8 cellular contexts compared by ENCODE assay signal in genomic region chr4:109434007-109434792, GRCh38. TPM values are rescaled to one million over a fixed set of nuclear protein-coding genes. Genes with fewer than 3 reads are reported as not detected.
DNase-seq lines count a peak whose midpoint lies in the region; ATAC-seq and TF ChIP-seq lines count a peak whose summit lies in the region.

No MANE protein-coding gene starts in this region.

- no peak for DNase-seq in GM12864 (ENCODE audit: low read depth)
- peak; percentile 69 for DNase-seq in Karpas-422
- DNase-seq in activated T-cell treated with anti-CD3 and anti-CD28 coated beads, Interleukin-2, amount 50 U/mL, for 24 hours, result peak; percentile 56
- peak; percentile 4 for DNase-seq in fibroblast of gingiva (ENCODE audit: low read depth)
- DNase-seq in naive B cell, result peak; percentile 27
- DNase-seq in vagina (ENCODE audit: extremely low spot score in 2 of 2), result no peak
- DNase-seq in dedifferentiated amniotic fluid mesenchymal stem cell (ENCODE audit: extremely low spot score), result no peak

- H3K27me3 ChIP-seq in Karpas-422 (ENCODE audit: low read length) (no peaks in the 10 kb centered on the region), vagina (no peaks in the 10 kb centered on the region)

- H3K9me2 ChIP-seq in Karpas-422 (replicated peaks; ENCODE audit: insufficient read depth, low read length), result no peaks in the 10 kb centered on the region

- H3K27me3 Mint-ChIP-seq in activated T-cell treated with anti-CD3 and anti-CD28 coated beads, Interleukin-2, amount 50 U/mL, for 24 hours, result no peaks in the 10 kb centered on the region
- H3K27me3 Mint-ChIP-seq in naive B cell, result no peaks in the 10 kb centered on the region

- no peaks in the 10 kb centered on the region for H3K9me3 Mint-ChIP-seq in activated T-cell treated with anti-CD3 and anti-CD28 coated beads, Interleukin-2, amount 50 U/mL, for 24 hours
- H3K9me3 Mint-ChIP-seq in naive B cell, result no peaks in the 10 kb centered on the region

- TF ChIP-seq CTCF in GM12864 (IDR thresholded peaks at IDR 0.05; ENCODE audit: low read depth, low read length, missing control alignments), result no peak
- no peak for TF ChIP-seq CTCF in vagina (IDR thresholded peaks at IDR 0.05)

- no peaks in the 10 kb centered on the region for H3K36me3 ChIP-seq in Karpas-422 (ENCODE audit: insufficient read depth, low read length)
- no peaks in the 10 kb centered on the region for H3K36me3 ChIP-seq in vagina

- TF ChIP-seq POLR2A in vagina (IDR thresholded peaks at IDR 0.05), result no peak

- ATAC-seq in GM21825 (IDR thresholded peaks at IDR 0.05; ENCODE audit: unreplicated experiment), result peak; percentile 38
- peak; percentile 34 to 35 for ATAC-seq in naive B cell (ENCODE audit: low read depth in 2 of 2)

- H3K9ac ChIP-seq in Karpas-422 (ENCODE audit: low read length), result peak overlapping the region; percentile 83

- peak overlapping the region; percentile 87 for H3K4me2 ChIP-seq in Karpas-422 (ENCODE audit: low read depth, low read length, poor library complexity, severe bottlenecking)

- peak overlapping the region; percentile 68 for H3K27ac Mint-ChIP-seq in activated T-cell treated with anti-CD3 and anti-CD28 coated beads, Interleukin-2, amount 50 U/mL, for 24 hours
- H3K27ac Mint-ChIP-seq in naive B cell, result peak overlapping the region in 5 of 6 donors; percentile 82 to 95 (median 93)

- peaks cover 54% of the 10 kb centered on the region for H3K4me1 ChIP-seq in Karpas-422 (ENCODE audit: low read length)
- H3K4me1 ChIP-seq in vagina, result peaks cover 56% of the 10 kb centered on the region

- H3K27ac ChIP-seq in Karpas-422 (ENCODE audit: low read length) (peak overlapping the region; percentile 49), vagina (peak overlapping the region; percentile 96)

- H3K79me2 ChIP-seq in Karpas-422 (ENCODE audit: low read length), result peaks cover 60% of the 10 kb centered on the region

- peak overlapping the region; percentile 97 for H3K4me3 ChIP-seq in GM12864 (ENCODE audit: low read depth, low read length)
- H3K4me3 ChIP-seq in Karpas-422 (ENCODE audit: low read length), result peak overlapping the region; percentile 86
- peak overlapping the region; percentile 87 to 96 for H3K4me3 ChIP-seq in vagina

- peaks cover 73% of the 10 kb centered on the region for H3K4me1 Mint-ChIP-seq in activated T-cell treated with anti-CD3 and anti-CD28 coated beads, Interleukin-2, amount 50 U/mL, for 24 hours (ENCODE audit: low read depth)
- peaks cover 35 to 57% (median 41%) of the 10 kb centered on the region in 3 donors for H3K4me1 Mint-ChIP-seq in naive B cell

- no peaks in the 10 kb centered on the region for H3K9me3 ChIP-seq in Karpas-422 (ENCODE audit: low read length)
- no peaks in the 10 kb centered on the region for H3K9me3 ChIP-seq in vagina

- peaks cover 38% of the 10 kb centered on the region for H3K36me3 Mint-ChIP-seq in activated T-cell treated with anti-CD3 and anti-CD28 coated beads, Interleukin-2, amount 50 U/mL, for 24 hours (ENCODE audit: low read depth)
- no peaks in the 10 kb centered on the region for H3K36me3 Mint-ChIP-seq in naive B cell

- H4K20me1 ChIP-seq in Karpas-422 (ENCODE audit: insufficient read depth, low read depth, low read length), result peaks cover 34% of the 10 kb centered on the region

- intact Hi-C loops in vagina (cut with DNase I), result no loop called here

- H2AFZ ChIP-seq in Karpas-422 (ENCODE audit: low read length), result no peak overlapping the region

- peak overlapping the region; percentile 86 for H3K4me3 Mint-ChIP-seq in activated T-cell treated with anti-CD3 and anti-CD28 coated beads, Interleukin-2, amount 50 U/mL, for 24 hours
- peak overlapping the region; percentile 70 to 95 (median 88) for H3K4me3 Mint-ChIP-seq in naive B cell

RNA-seq across cellular contexts. Expression of gene SEC24B, which starts 0.6 kb away (rescaled TPM):
- 17.0 and 50.3 TPM in 2 replicates for total RNA-seq in Karpas-422 (2014; rRNA removed; shearing (Covaris generic); ENCODE audit: low replicate concordance)
- polyA plus RNA-seq in naive B cell (ENCODE audit: low read depth in 6 of 6), result 10 to 100 TPM; 15.0 to 36.2 (median 17.7) TPM
- 42.2 TPM for total RNA-seq in vagina

Comparison
In these comparisons a context has a peak if more than half of its experiments do, and no peak if none do; other contexts are left out.
1. DNase-seq: peak in Karpas-422 (single experiment), activated T-cell treated with anti-CD3 and anti-CD28 coated beads, Interleukin-2, amount 50 U/mL, for 24 hours (single experiment), fibroblast of gingiva (single experiment) and naive B cell (single experiment); none in GM12864 (single experiment), vagina (0 of 2) and dedifferentiated amniotic fluid mesenchymal stem cell (single experiment).
2. Peak in every context shown above with its lines, with median percentiles within 50 percentile points of each other: H3K4me3 ChIP-seq.